ENCODE assay signal across 8 cellular contexts in genomic region chr16:85688586-85689284, GRCh38. TPM values are rescaled to one million over a fixed set of nuclear protein-coding genes. Genes with fewer than 3 reads are reported as not detected.
DNase-seq lines count a peak whose midpoint lies in the region; ATAC-seq and TF ChIP-seq lines count a peak whose summit lies in the region.

Gene GINS2, minus strand, starts transcription at chr16:85688954. Its CDS starts 56 bp downstream, at chr16:85688898.

- H3K4me3 ChIP-seq in kidney epithelial cell (ENCODE audit: low read depth, low read length) = peak within 1 kb of the TSS; percentile 72

- TF ChIP-seq CTCF in kidney epithelial cell (IDR thresholded peaks at IDR 0.05; ENCODE audit: insufficient read depth, low read length, poor library complexity, severe bottlenecking) = no peak

- peak; percentile 95 for ATAC-seq in HG03159 (IDR thresholded peaks at IDR 0.05; ENCODE audit: unreplicated experiment)

- DNase-seq in AG08396 (ENCODE audit: low spot score) = peak; percentile 100
- DNase-seq in NCI-H460 (ENCODE audit: extremely low read depth, low read depth) = peak; percentile 81
- DNase-seq in activated CD4-positive, CD25-positive, alpha-beta regulatory T cell treated with anti-CD3 and anti-CD28 coated beads, Interleukin-2, amount 50 U/mL, for 72 hours = peak; percentile 88
- peak; percentile 5 to 63 for DNase-seq in cerebellar nuclear complex (lab: John Stamatoyannopoulos, UW)
- DNase-seq in kidney epithelial cell (ENCODE audit: low read depth) = peak; percentile 62
- DNase-seq in stimulated activated CD4-positive, alpha-beta T cell treated with anti-CD3 and anti-CD28 coated beads, Interleukin-15, amount 100 ng/mL, for 24 hours = peak; percentile 94

- TF ChIP-seq POLR2A in GM18951 (IDR thresholded peaks at IDR 0.05; ENCODE audit: extremely low read depth, insufficient read depth, insufficient read length) = peak; percentile 72

- H3K27me3 ChIP-seq in kidney epithelial cell (ENCODE audit: control insufficient read depth, insufficient read depth, low read length) = peaks cover 3% of the 10 kb centered on the region

- no peaks in the 10 kb centered on the region for H3K36me3 ChIP-seq in kidney epithelial cell (ENCODE audit: control insufficient read depth, insufficient read depth, low read length)

- in situ Hi-C loops in GM18951 (cut with MboI; ENCODE audit: low sequenced_read_pairs, unreplicated experiment) = no loop called here

RNA-seq across cellular contexts. Expression of gene GINS2, which starts in this region (rescaled TPM):
- total RNA-seq in NCI-H460 (2014; rRNA removed; shearing (Covaris generic)) = 2.6 and 3.1 TPM in 2 replicates
- 15.6 and 17.6 TPM in 2 replicates for polyA plus RNA-seq in NCI-H460 (2014; cell fraction: nucleus; rRNA removed)
- total RNA-seq in kidney epithelial cell = 5.8 and 6.5 TPM in 2 replicates

Comparison
In these comparisons a context has a peak if more than half of its experiments do, and no peak if none do; other contexts are left out.
1. Peak in every context shown above with its lines: DNase-seq, ATAC-seq and H3K4me3 ChIP-seq.
2. DNase-seq: peak in every context shown above with its lines; median percentile 100 in AG08396; 94 in stimulated activated CD4-positive, alpha-beta T cell treated with anti-CD3 and anti-CD28 coated beads, Interleukin-15, amount 100 ng/mL, for 24 hours; 88 in activated CD4-positive, CD25-positive, alpha-beta regulatory T cell treated with anti-CD3 and anti-CD28 coated beads, Interleukin-2, amount 50 U/mL, for 72 hours; 81 in NCI-H460; 62 in kidney epithelial cell; 34 in cerebellar nuclear complex.